Comparison of ENCODE assay signal across 1 cellular context in the genomic region with DNA sequence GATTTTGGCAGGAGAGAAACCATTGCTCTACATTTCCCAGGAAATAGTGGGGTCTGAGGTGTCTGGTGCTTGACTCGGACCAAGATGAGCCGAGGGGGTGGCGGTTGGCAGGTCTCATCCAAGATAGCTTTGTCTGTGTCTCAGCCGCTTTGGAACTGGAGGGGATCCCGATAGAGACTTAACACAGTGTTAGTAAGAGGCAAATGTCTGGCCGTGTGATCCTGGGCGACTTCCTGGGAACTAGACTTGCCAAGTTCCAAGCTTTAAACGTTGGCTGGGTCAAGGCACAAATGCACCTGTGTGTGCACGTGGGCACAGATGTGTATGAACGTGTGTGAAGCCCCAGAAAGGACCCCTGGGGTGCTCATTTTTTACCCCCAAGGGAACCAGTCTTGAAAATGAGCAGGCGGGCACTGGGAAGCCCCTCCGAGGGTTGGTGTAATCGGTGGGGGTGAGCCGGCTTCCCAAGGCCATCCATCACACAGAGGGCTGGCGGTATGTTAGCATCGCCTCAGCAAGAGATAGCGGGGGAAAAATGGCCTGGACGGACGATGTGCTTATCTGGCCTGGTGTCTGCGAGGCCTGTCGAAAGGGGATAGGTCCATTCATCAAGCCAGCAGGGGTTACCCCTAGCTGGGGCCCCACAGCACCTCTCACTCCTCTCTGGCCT.
TF ChIP-seq lines count a peak whose summit lies in the region.

No MANE protein-coding gene starts in this region.

TF ChIP-seq in H1, 55 proteins besides CTCF, POLR2A, EP300 and RAD21 (continued from another document):
- TF ChIP-seq E2F6 (IDR thresholded peaks at IDR 0.05), result no peak
- TF ChIP-seq SIX5 (IDR thresholded peaks at IDR 0.05; ENCODE audit: low read depth, low read length), result no peak
- TF ChIP-seq MAFK (IDR thresholded peaks at IDR 0.05; ENCODE audit: low read depth, low read length), result no peak
- TF ChIP-seq CHD2 (IDR thresholded peaks at IDR 0.05; ENCODE audit: low read length), result no peak
- TF ChIP-seq RBBP5 (IDR thresholded peaks at IDR 0.05; ENCODE audit: borderline replicate concordance, low read depth, low read length), result no peak
- TF ChIP-seq NRF1 (IDR thresholded peaks at IDR 0.05; ENCODE audit: low read depth, low read length), result no peak
- TF ChIP-seq RNF2 (IDR thresholded peaks at IDR 0.05; ENCODE audit: borderline replicate concordance, low read depth, low read length, missing control alignments, poor library complexity, severe bottlenecking), result no peak
- no peak for TF ChIP-seq ZNF274 (IDR thresholded peaks at IDR 0.05; ENCODE audit: borderline replicate concordance, extremely low read depth, low read length)
TF ChIP-seq in H1: peak in this region for 0.
